ENCODE assay signal across 24 cellular contexts in the genomic region with DNA sequence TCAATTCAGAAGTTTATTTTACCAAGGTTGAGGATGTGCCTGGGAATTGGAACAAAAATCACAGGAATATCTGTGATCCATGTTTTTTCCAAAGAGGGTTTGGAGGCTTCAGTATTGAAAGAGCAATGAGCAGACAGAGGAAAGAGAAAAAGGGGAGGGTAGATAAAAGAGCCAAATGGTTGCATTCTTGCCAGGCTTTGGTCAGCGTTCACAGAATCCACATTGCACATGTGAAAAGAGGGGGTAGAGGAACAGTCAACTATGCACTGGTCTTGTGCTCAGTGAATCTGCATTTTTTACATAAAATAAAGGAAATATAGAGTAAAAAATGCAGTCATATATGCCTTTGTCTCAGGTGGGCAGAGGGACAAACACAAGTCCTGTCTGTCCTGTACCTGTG. TPM values are rescaled to one million over a fixed set of nuclear protein-coding genes. Genes with fewer than 3 reads are reported as not detected.
DNase-seq lines count a peak whose midpoint lies in the region; FAIRE-seq and TF ChIP-seq lines count a peak whose summit lies in the region.
"Had no signal": no experiment of that assay in that cellular context is flagged by ENCODE, and none has a peak within 500 bp of the region (broad histone marks: within the 10 kb centered on the region; RNA-seq: fewer than 3 reads in every experiment).

No MANE protein-coding gene starts in this region.

- peaks cover 20% of the 10 kb centered on the region for H3K9me3 Mint-ChIP-seq in osteocyte (ENCODE audit: unreplicated experiment)

- H3K36me3 ChIP-seq in adipocyte (ENCODE audit: control insufficient read depth, insufficient read depth, low read length, severe bottlenecking) (no peaks in the 10 kb centered on the region), esophagus squamous epithelium (no peaks in the 10 kb centered on the region)

- no peak overlapping the region for H3K4me3 Mint-ChIP-seq in osteocyte (ENCODE audit: unreplicated experiment)
- H3K4me3 Mint-ChIP-seq: CD4-positive, alpha-beta memory T cell had no signal

- H3K4me1 Mint-ChIP-seq in osteocyte (ENCODE audit: unreplicated experiment) = peaks cover 60% of the 10 kb centered on the region
- H3K4me1 Mint-ChIP-seq: CD4-positive, alpha-beta memory T cell had no signal

- DNase-seq in EH (ENCODE audit: low read depth) (peak; percentile 31), adipocyte (ENCODE audit: low read depth) (no peak), fibroblast of the aortic adventitia (ENCODE audit: low read depth) (peak; percentile 66), osteocyte (ENCODE audit: extremely low spot score, unreplicated experiment) (no peak), esophagus squamous epithelium (lab: John Stamatoyannopoulos, UW) (no peak), hypothalamus (lab: John Stamatoyannopoulos, UW) (no peak), D721Med (ENCODE audit: insufficient read length, low spot score) (no peak)
- DNase-seq: 8988T; ACHN; C1 segment of cervical spinal cord; Calu3; CD4-positive, alpha-beta memory T cell; COR-L47; DMS153; DND-41; EL; GDM1; GOT3; H7; HCEC 1CT had no signal

- no peak for FAIRE-seq in D721Med (lab: Jason Lieb, UNC)
- FAIRE-seq: A549, GM12878, GM18507, GM19239 had no signal

- H3K27ac ChIP-seq in esophagus squamous epithelium = no peak overlapping the region
- H3K27ac ChIP-seq: A549 had no signal

- TF ChIP-seq CTCF in fibroblast of the aortic adventitia (IDR thresholded peaks at IDR 0.05; ENCODE audit: insufficient read depth, low read length) = no peak
- TF ChIP-seq CTCF in osteocyte (IDR thresholded peaks at IDR 0.05) = no peak
- no peak for TF ChIP-seq CTCF in esophagus squamous epithelium (IDR thresholded peaks at IDR 0.05)
- no peak for TF ChIP-seq CTCF in D721Med (IDR thresholded peaks at IDR 0.05; ENCODE audit: insufficient read depth, missing control alignments)

- H3K9me3 ChIP-seq in adipocyte (ENCODE audit: control insufficient read depth, low read length) = no peaks in the 10 kb centered on the region
- H3K9me3 ChIP-seq in esophagus squamous epithelium = no peaks in the 10 kb centered on the region
- H3K9me3 ChIP-seq: A549 had no signal

- peak overlapping the region; percentile 10 for H3K9ac ChIP-seq in adipocyte (ENCODE audit: low read length)

- no peak for TF ChIP-seq POLR2A in esophagus squamous epithelium (IDR thresholded peaks at IDR 0.05)

- H3K36me3 Mint-ChIP-seq in osteocyte (ENCODE audit: unreplicated experiment) = peaks cover 10% of the 10 kb centered on the region
- H3K36me3 Mint-ChIP-seq: CD4-positive, alpha-beta memory T cell had no signal

- no peak overlapping the region for H3K4me3 ChIP-seq in adipocyte (ENCODE audit: low read length)
- no peak overlapping the region for H3K4me3 ChIP-seq in fibroblast of the aortic adventitia (ENCODE audit: low read depth, low read length)
- no peak overlapping the region for H3K4me3 ChIP-seq in esophagus squamous epithelium
- H3K4me3 ChIP-seq: A549, GM12878 had no signal

- no peaks in the 10 kb centered on the region for H3K27me3 Mint-ChIP-seq in osteocyte (ENCODE audit: unreplicated experiment)

- H3K27me3 ChIP-seq in adipocyte (replicated peaks; ENCODE audit: control insufficient read depth, insufficient read depth, low read length) = no peaks in the 10 kb centered on the region
- peaks cover 0 to 39% (median 0%) of the 10 kb centered on the region in 4 donors for H3K27me3 ChIP-seq in esophagus squamous epithelium

- intact Hi-C loops in esophagus squamous epithelium (cut with DNase I) = no loop called here

- H3K4me1 ChIP-seq in adipocyte (ENCODE audit: control insufficient read depth, insufficient read depth, low read length) = peaks cover 72% of the 10 kb centered on the region
- no peaks in the 10 kb centered on the region for H3K4me1 ChIP-seq in esophagus squamous epithelium
- H3K4me1 ChIP-seq: A549 had no signal

- 19 to 39% methylated on average over 1 of the region's 1 CpG for WGBS in esophagus squamous epithelium, 2 donors

- H3K27ac Mint-ChIP-seq in osteocyte (ENCODE audit: unreplicated experiment) = peak overlapping the region; percentile 46
- H3K27ac Mint-ChIP-seq: CD4-positive, alpha-beta memory T cell had no signal

RNA-seq across cellular contexts. Expression of a gene that starts 20.6 kb away (rescaled TPM):
- total RNA-seq in fibroblast of the aortic adventitia (ENCODE audit: low replicate concordance) (51.1 and 79.7 TPM in 2 replicates), osteocyte (184 and 187 TPM in 2 replicates), esophagus squamous epithelium (10 to 100 TPM in 2 of 4 donors, 1 to 10 TPM in 2; 8.5 to 17.9 (median 9.8) TPM)

RNA-seq across cellular contexts. Expression of a gene that starts 50.6 kb away (rescaled TPM):
- total RNA-seq in fibroblast of the aortic adventitia (ENCODE audit: low replicate concordance) = not detected in 2 replicates
- 0.32 and 0.34 TPM in 2 replicates for total RNA-seq in osteocyte
- not detected for total RNA-seq in esophagus squamous epithelium
- total RNA-seq: Calu3; CD4-positive, alpha-beta memory T cell; GM12878; H7 had no signal

RNA-seq across cellular contexts. Expression of a gene that starts 54.4 kb away (rescaled TPM):
- total RNA-seq in fibroblast of the aortic adventitia (ENCODE audit: low replicate concordance) (not detected in 2 replicates), osteocyte (not detected in 2 replicates), esophagus squamous epithelium (not detected)
- total RNA-seq: Calu3; CD4-positive, alpha-beta memory T cell; GM12878; H7 had no signal

Comparison
In these comparisons a context has a peak if more than half of its experiments do, and no peak if none do; other contexts are left out.
1. DNase-seq: peak in EH (single experiment) and fibroblast of the aortic adventitia (single experiment); none in adipocyte (single experiment), osteocyte (single experiment), esophagus squamous epithelium (single experiment), hypothalamus (0 of 51) and D721Med (single experiment).